In the genomic region with DNA sequence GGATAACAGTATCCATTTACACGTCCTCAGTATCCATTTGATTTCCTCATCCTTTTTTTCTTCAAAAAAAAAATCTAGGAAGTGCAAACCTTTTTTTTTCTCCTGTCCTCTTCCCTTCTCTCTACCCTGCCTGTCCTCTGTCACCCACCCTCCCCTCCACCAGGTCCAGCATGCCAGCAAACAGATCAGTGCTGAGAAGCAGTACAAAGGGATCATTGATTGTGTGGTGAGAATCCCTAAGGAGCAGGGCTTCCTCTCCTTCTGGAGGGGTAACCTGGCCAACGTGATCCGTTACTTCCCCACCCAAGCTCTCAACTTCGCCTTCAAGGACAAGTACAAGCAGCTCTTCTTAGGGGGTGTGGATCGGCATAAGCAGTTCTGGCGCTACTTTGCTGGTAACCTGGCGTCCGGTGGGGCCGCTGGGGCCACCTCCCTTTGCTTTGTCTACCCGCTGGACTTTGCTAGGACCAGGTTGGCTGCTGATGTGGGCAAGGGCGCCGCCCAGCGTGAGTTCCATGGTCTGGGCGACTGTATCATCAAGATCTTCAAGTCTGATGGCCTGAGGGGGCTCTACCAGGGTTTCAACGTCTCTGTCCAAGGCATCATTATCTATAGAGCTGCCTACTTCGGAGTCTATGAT, we compare ENCODE assay signal across 1 cellular context.
TF ChIP-seq lines count a peak whose summit lies in the region.

No MANE protein-coding gene starts in this region.

TF ChIP-seq in SK-N-SH, 30 proteins besides CTCF, POLR2A, EP300 and RAD21:
- TF ChIP-seq, protein P1, sequence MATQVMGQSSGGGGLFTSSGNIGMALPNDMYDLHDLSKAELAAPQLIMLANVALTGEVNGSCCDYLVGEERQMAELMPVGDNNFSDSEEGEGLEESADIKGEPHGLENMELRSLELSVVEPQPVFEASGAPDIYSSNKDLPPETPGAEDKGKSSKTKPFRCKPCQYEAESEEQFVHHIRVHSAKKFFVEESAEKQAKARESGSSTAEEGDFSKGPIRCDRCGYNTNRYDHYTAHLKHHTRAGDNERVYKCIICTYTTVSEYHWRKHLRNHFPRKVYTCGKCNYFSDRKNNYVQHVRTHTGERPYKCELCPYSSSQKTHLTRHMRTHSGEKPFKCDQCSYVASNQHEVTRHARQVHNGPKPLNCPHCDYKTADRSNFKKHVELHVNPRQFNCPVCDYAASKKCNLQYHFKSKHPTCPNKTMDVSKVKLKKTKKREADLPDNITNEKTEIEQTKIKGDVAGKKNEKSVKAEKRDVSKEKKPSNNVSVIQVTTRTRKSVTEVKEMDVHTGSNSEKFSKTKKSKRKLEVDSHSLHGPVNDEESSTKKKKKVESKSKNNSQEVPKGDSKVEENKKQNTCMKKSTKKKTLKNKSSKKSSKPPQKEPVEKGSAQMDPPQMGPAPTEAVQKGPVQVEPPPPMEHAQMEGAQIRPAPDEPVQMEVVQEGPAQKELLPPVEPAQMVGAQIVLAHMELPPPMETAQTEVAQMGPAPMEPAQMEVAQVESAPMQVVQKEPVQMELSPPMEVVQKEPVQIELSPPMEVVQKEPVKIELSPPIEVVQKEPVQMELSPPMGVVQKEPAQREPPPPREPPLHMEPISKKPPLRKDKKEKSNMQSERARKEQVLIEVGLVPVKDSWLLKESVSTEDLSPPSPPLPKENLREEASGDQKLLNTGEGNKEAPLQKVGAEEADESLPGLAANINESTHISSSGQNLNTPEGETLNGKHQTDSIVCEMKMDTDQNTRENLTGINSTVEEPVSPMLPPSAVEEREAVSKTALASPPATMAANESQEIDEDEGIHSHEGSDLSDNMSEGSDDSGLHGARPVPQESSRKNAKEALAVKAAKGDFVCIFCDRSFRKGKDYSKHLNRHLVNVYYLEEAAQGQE (IDR thresholded peaks at IDR 0.05; ENCODE audit: low read depth, low read length), result no peak
- TF ChIP-seq SMC3 (IDR thresholded peaks at IDR 0.05; ENCODE audit: low read depth, low read length) (no peak), ELF1 (IDR thresholded peaks at IDR 0.05) (no peak)
